ENCODE assay signal across 1 cellular context in genomic region chr1:10032590-10033358, GRCh38.
TF ChIP-seq lines count a peak whose summit lies in the region.

TSS of gene UBE4B (plus strand) at chr1:10032958. CDS start at chr1:10033671, 713 bp downstream.

TF ChIP-seq in HepG2, 621 proteins besides CTCF, POLR2A, EP300 and RAD21 (continued from another document and continues in another):
- TF ChIP-seq, protein P1, sequence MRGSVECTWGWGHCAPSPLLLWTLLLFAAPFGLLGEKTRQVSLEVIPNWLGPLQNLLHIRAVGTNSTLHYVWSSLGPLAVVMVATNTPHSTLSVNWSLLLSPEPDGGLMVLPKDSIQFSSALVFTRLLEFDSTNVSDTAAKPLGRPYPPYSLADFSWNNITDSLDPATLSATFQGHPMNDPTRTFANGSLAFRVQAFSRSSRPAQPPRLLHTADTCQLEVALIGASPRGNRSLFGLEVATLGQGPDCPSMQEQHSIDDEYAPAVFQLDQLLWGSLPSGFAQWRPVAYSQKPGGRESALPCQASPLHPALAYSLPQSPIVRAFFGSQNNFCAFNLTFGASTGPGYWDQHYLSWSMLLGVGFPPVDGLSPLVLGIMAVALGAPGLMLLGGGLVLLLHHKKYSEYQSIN (CRISPR knock-in tag; IDR thresholded peaks at IDR 0.05; ENCODE audit: borderline replicate concordance) = no peak
- no peak for TF ChIP-seq EHMT2 (IDR thresholded peaks at IDR 0.05; ENCODE audit: borderline replicate concordance, low read depth, low read length)
- no peak for TF ChIP-seq HNRNPUL1 (IDR thresholded peaks at IDR 0.05; ENCODE audit: low read depth, low read length)
- TF ChIP-seq RNF219 (CRISPR knock-in tag; IDR thresholded peaks at IDR 0.05) = no peak
- 0 out of 2 replicates have a peak, but pooled peaks have one; percentile 58 for TF ChIP-seq NFKB2 (CRISPR knock-in tag; IDR thresholded peaks at IDR 0.05; ENCODE audit: borderline replicate concordance)
- TF ChIP-seq ZFP62 (CRISPR knock-in tag; IDR thresholded peaks at IDR 0.05) = no peak
- TF ChIP-seq ZNF567 (CRISPR knock-in tag; IDR thresholded peaks at IDR 0.05; ENCODE audit: borderline replicate concordance) = no peak; the same call in 1 of the 2 replicates
- TF ChIP-seq ZMAT3 (CRISPR knock-in tag; conservative IDR thresholded peaks at IDR 0.05) = no peak
- no peak for TF ChIP-seq BORCS8-MEF2B (CRISPR knock-in tag; IDR thresholded peaks at IDR 0.05)
- TF ChIP-seq ZNF331 (CRISPR knock-in tag; IDR thresholded peaks at IDR 0.05) = peak; percentile 100
- TF ChIP-seq ZNF446 (CRISPR knock-in tag; IDR thresholded peaks at IDR 0.05) = no peak
- peak; percentile 70 for TF ChIP-seq THAP11 (CRISPR knock-in tag; IDR thresholded peaks at IDR 0.05)
- peak; percentile 29; the same call in 1 of the 2 replicates for TF ChIP-seq ATF3 (CRISPR knock-in tag; IDR thresholded peaks at IDR 0.05)
- TF ChIP-seq, protein P2, sequence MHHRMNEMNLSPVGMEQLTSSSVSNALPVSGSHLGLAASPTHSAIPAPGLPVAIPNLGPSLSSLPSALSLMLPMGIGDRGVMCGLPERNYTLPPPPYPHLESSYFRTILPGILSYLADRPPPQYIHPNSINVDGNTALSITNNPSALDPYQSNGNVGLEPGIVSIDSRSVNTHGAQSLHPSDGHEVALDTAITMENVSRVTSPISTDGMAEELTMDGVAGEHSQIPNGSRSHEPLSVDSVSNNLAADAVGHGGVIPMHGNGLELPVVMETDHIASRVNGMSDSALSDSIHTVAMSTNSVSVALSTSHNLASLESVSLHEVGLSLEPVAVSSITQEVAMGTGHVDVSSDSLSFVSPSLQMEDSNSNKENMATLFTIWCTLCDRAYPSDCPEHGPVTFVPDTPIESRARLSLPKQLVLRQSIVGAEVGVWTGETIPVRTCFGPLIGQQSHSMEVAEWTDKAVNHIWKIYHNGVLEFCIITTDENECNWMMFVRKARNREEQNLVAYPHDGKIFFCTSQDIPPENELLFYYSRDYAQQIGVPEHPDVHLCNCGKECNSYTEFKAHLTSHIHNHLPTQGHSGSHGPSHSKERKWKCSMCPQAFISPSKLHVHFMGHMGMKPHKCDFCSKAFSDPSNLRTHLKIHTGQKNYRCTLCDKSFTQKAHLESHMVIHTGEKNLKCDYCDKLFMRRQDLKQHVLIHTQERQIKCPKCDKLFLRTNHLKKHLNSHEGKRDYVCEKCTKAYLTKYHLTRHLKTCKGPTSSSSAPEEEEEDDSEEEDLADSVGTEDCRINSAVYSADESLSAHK (CRISPR knock-in tag; IDR thresholded peaks at IDR 0.05; ENCODE audit: borderline replicate concordance) = no peak
- TF ChIP-seq HOXA3 (CRISPR knock-in tag; IDR thresholded peaks at IDR 0.05) = peak; percentile 66; the same call in 1 of the 2 replicates
- no peak for TF ChIP-seq ZNF597 (CRISPR knock-in tag; IDR thresholded peaks at IDR 0.05)
- no peak; the same call in 1 of the 2 replicates for TF ChIP-seq AHR (CRISPR knock-in tag; IDR thresholded peaks at IDR 0.05)
- no peak for TF ChIP-seq HMGA1 (CRISPR knock-in tag; conservative IDR thresholded peaks at IDR 0.05)
- no peak for TF ChIP-seq NFIB (CRISPR knock-in tag; IDR thresholded peaks at IDR 0.05; ENCODE audit: borderline replicate concordance)
- TF ChIP-seq THAP9 (CRISPR knock-in tag; IDR thresholded peaks at IDR 0.05; ENCODE audit: borderline replicate concordance) = peak; percentile 42; the same call in 1 of the 2 replicates
- TF ChIP-seq SPEN (CRISPR knock-in tag; IDR thresholded peaks at IDR 0.05; ENCODE audit: low read depth) = no peak
- TF ChIP-seq, protein P3, sequence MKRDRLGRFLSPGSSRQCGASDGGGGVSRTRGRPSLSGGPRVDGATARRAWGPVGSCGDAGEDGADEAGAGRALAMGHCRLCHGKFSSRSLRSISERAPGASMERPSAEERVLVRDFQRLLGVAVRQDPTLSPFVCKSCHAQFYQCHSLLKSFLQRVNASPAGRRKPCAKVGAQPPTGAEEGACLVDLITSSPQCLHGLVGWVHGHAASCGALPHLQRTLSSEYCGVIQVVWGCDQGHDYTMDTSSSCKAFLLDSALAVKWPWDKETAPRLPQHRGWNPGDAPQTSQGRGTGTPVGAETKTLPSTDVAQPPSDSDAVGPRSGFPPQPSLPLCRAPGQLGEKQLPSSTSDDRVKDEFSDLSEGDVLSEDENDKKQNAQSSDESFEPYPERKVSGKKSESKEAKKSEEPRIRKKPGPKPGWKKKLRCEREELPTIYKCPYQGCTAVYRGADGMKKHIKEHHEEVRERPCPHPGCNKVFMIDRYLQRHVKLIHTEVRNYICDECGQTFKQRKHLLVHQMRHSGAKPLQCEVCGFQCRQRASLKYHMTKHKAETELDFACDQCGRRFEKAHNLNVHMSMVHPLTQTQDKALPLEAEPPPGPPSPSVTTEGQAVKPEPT (CRISPR knock-in tag; IDR thresholded peaks at IDR 0.05; ENCODE audit: low read depth) = no peak
- peak; percentile 36 for TF ChIP-seq POGZ (CRISPR knock-in tag; IDR thresholded peaks at IDR 0.05)
- TF ChIP-seq STAG1 (CRISPR knock-in tag; IDR thresholded peaks at IDR 0.05) = peak; percentile 76
- TF ChIP-seq, protein P4, sequence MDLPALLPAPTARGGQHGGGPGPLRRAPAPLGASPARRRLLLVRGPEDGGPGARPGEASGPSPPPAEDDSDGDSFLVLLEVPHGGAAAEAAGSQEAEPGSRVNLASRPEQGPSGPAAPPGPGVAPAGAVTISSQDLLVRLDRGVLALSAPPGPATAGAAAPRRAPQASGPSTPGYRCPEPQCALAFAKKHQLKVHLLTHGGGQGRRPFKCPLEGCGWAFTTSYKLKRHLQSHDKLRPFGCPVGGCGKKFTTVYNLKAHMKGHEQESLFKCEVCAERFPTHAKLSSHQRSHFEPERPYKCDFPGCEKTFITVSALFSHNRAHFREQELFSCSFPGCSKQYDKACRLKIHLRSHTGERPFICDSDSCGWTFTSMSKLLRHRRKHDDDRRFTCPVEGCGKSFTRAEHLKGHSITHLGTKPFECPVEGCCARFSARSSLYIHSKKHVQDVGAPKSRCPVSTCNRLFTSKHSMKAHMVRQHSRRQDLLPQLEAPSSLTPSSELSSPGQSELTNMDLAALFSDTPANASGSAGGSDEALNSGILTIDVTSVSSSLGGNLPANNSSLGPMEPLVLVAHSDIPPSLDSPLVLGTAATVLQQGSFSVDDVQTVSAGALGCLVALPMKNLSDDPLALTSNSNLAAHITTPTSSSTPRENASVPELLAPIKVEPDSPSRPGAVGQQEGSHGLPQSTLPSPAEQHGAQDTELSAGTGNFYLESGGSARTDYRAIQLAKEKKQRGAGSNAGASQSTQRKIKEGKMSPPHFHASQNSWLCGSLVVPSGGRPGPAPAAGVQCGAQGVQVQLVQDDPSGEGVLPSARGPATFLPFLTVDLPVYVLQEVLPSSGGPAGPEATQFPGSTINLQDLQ (CRISPR knock-in tag; IDR thresholded peaks at IDR 0.05) = no peak
- TF ChIP-seq ZNF17 (CRISPR knock-in tag; IDR thresholded peaks at IDR 0.05) = no peak
- TF ChIP-seq ZNF619 (CRISPR knock-in tag; IDR thresholded peaks at IDR 0.05) = no peak
- peak; percentile 60 for TF ChIP-seq PHF21A (CRISPR knock-in tag; IDR thresholded peaks at IDR 0.05)
- no peak for TF ChIP-seq KAT7 (CRISPR knock-in tag; IDR thresholded peaks at IDR 0.05; ENCODE audit: borderline replicate concordance)
- no peak for TF ChIP-seq SETDB1 (CRISPR knock-in tag; IDR thresholded peaks at IDR 0.05; ENCODE audit: borderline replicate concordance)
- peak; percentile 33; the same call in 1 of the 2 replicates for TF ChIP-seq CREB1 (IDR thresholded peaks at IDR 0.05)
- TF ChIP-seq CREB1 (CRISPR knock-in tag; IDR thresholded peaks at IDR 0.05) = peak; percentile 66; the same call in 1 of the 2 replicates
- no peak for TF ChIP-seq NONO (IDR thresholded peaks at IDR 0.05)
- TF ChIP-seq NONO (CRISPR knock-in tag; conservative IDR thresholded peaks at IDR 0.05) = peak; percentile 60
- TF ChIP-seq MXI1 (IDR thresholded peaks at IDR 0.05; ENCODE audit: borderline replicate concordance, low read depth, low read length) = peak; percentile 97; the same call in 2 of the 3 replicates
- TF ChIP-seq ZBTB20 (CRISPR knock-in tag; IDR thresholded peaks at IDR 0.05; ENCODE audit: borderline replicate concordance, low read depth) = no peak
- peak; percentile 47 for TF ChIP-seq HDAC1 (CRISPR knock-in tag; IDR thresholded peaks at IDR 0.05)
- no peak for TF ChIP-seq SOX13 (IDR thresholded peaks at IDR 0.05)
- TF ChIP-seq SOX13 (CRISPR knock-in tag; conservative IDR thresholded peaks at IDR 0.05 in 1 of 2, IDR thresholded peaks at IDR 0.05 in 1 of 2) = peak in 1 of 2 experiments; percentile 14; a peak in 1 of 4 replicates
- TF ChIP-seq ZNF772 (CRISPR knock-in tag; IDR thresholded peaks at IDR 0.05) = no peak
- no peak for TF ChIP-seq ZNF549 (CRISPR knock-in tag; IDR thresholded peaks at IDR 0.05)
- TF ChIP-seq ZNF207 (IDR thresholded peaks at IDR 0.05; ENCODE audit: borderline replicate concordance) = peak; percentile 35; the same call in 1 of the 2 replicates
- TF ChIP-seq, protein P5, sequence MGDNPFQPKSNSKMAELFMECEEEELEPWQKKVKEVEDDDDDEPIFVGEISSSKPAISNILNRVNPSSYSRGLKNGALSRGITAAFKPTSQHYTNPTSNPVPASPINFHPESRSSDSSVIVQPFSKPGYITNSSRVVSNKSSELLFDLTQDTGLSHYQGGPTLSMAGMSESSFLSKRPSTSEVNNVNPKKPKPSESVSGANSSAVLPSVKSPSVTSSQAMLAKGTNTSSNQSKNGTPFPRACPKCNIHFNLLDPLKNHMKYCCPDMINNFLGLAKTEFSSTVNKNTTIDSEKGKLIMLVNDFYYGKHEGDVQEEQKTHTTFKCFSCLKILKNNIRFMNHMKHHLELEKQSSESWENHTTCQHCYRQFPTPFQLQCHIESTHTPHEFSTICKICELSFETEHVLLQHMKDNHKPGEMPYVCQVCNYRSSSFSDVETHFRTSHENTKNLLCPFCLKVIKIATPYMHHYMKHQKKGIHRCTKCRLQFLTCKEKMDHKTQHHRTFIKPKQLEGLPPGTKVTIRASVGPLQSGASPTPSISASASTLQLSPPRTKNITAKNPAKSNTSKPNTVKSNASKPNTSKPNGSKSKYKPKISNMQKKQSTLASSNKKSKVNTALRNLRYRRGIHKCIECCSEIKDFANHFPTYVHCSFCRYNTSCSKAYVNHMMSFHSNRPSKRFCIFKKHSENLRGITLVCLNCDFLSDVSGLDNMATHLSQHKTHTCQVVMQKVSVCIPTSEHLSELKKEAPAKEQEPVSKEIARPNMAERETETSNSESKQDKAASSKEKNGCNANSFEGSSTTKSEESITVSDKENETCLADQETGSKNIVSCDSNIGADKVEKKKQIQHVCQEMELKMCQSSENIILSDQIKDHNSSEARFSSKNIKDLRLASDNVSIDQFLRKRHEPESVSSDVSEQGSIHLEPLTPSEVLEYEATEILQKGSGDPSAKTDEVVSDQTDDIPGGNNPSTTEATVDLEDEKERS (CRISPR knock-in tag; IDR thresholded peaks at IDR 0.05) = 0 out of 2 replicates have a peak, but pooled peaks have one; percentile 71
- TF ChIP-seq XBP1 (CRISPR knock-in tag; IDR thresholded peaks at IDR 0.05) = no peak
- no peak for TF ChIP-seq FLYWCH1 (CRISPR knock-in tag; IDR thresholded peaks at IDR 0.05)
- TF ChIP-seq GATAD1 (CRISPR knock-in tag; IDR thresholded peaks at IDR 0.05) = peak; percentile 91
